11 cellular contexts compared by ENCODE assay signal in the genomic region with DNA sequence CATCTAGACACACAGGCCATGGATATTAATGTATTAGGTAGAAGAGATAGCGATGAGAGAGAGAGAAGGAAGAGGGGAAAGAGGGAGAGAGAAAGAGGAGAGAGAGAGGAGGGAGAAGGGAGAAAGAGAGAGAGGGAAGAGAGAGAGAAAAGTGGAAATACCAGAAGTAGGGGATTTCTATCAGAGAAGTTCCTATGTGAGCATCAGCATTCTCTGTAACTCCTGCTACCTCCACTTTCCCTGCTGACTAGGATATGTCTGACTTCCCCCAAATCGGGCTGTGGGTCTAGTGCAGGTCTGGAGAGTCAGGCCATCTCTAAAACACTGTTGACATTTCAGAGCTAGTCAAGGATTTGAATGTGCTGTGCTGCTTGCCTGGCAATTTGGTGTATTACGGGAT. TPM values are rescaled to one million over a fixed set of nuclear protein-coding genes. Genes with fewer than 3 reads are reported as not detected.
DNase-seq lines count a peak whose midpoint lies in the region; ATAC-seq and TF ChIP-seq lines count a peak whose summit lies in the region.
"Had no signal": no experiment of that assay in that cellular context is flagged by ENCODE, and none has a peak within 500 bp of the region (broad histone marks: within the 10 kb centered on the region; RNA-seq: fewer than 3 reads in every experiment).

No MANE protein-coding gene starts in this region.

- no peak overlapping the region for H2BK5ac ChIP-seq in mesenchymal stem cell (ENCODE audit: low read depth, low read length, poor library complexity, severe bottlenecking)

- H3K14ac ChIP-seq in mesenchymal stem cell (ENCODE audit: low read length in 2 of 2): no peak overlapping the region

- peak overlapping the region; percentile 88 for H3K4me3 Mint-ChIP-seq in activated CD4-positive, alpha-beta memory T cell treated with anti-CD3 and anti-CD28 coated beads for 36 hours

- H4K8ac ChIP-seq in mesenchymal stem cell (ENCODE audit: low read length): no peak overlapping the region

- TF ChIP-seq CTCF in heart left ventricle (IDR thresholded peaks at IDR 0.05): no peak
- no peak for TF ChIP-seq CTCF in upper lobe of left lung (IDR thresholded peaks at IDR 0.05)

- H2AFZ ChIP-seq in mesenchymal stem cell (ENCODE audit: low read depth, low read length): no peak overlapping the region

- no peak overlapping the region for H3K4ac ChIP-seq in mesenchymal stem cell (ENCODE audit: low read depth in 1 of 2, low read length in 2 of 2)

- H3K27ac Mint-ChIP-seq in activated CD4-positive, alpha-beta memory T cell treated with anti-CD3 and anti-CD28 coated beads for 36 hours: peak overlapping the region; percentile 96

- peaks cover 0 to 91% (median 51%) of the 10 kb centered on the region in 12 donors for H3K4me1 ChIP-seq in heart left ventricle
- H3K4me1 ChIP-seq in mesenchymal stem cell (ENCODE audit: control insufficient read depth, insufficient read depth, low read depth, low read length): peaks cover 9% of the 10 kb centered on the region
- peaks cover 46 to 82% (median 66%) of the 10 kb centered on the region in 4 donors for H3K4me1 ChIP-seq in upper lobe of left lung

- no peak overlapping the region for H3K4me2 ChIP-seq in mesenchymal stem cell (ENCODE audit: low read length, poor library complexity, severe bottlenecking)

- H3K9me3 ChIP-seq in heart left ventricle (no peaks in the 10 kb centered on the region), mesenchymal stem cell (ENCODE audit: control insufficient read depth, low read length) (no peaks in the 10 kb centered on the region), upper lobe of left lung (no peaks in the 10 kb centered on the region)

- H3K27me3 Mint-ChIP-seq in activated CD4-positive, alpha-beta memory T cell treated with anti-CD3 and anti-CD28 coated beads for 36 hours: no peaks in the 10 kb centered on the region

- H3K36me3 Mint-ChIP-seq in activated CD4-positive, alpha-beta memory T cell treated with anti-CD3 and anti-CD28 coated beads for 36 hours: peaks cover 29% of the 10 kb centered on the region

- H3K79me1 ChIP-seq in mesenchymal stem cell (replicated peaks; ENCODE audit: low read length, poor library complexity, severe bottlenecking): no peaks in the 10 kb centered on the region

- POLR2A ChIA-PET in activated CD4-positive, alpha-beta memory T cell treated with anti-CD3 and anti-CD28 coated beads for 36 hours (lab: Charles Lee): interaction anchor here (1.3 to 3.7 kb wide), 7 partner anchors 7 to 187 kb away, joined by 3 to 17 read pairs (median 7); partner anchors contain the start of genes C12orf60 and WBP11

- no peak for ATAC-seq in heart left ventricle
- no peak for ATAC-seq in left ventricle myocardium superior
- no peak for ATAC-seq in upper lobe of left lung (ENCODE audit: low FRiP score in 2 of 2)
- ATAC-seq in HG02763 (IDR thresholded peaks at IDR 0.05; ENCODE audit: unreplicated experiment): no peak

- TF ChIP-seq EP300 in upper lobe of left lung (IDR thresholded peaks at IDR 0.05): no peak

- H3K4me3 ChIP-seq in heart left ventricle (peak overlapping the region in 8 of 12 donors; percentile 24 to 77 (median 64)), mesenchymal stem cell (ENCODE audit: insufficient read depth in 1 of 2, low read depth in 1 of 2, low read length in 2 of 2) (no peak overlapping the region), upper lobe of left lung (peak overlapping the region in 2 of 4 donors; percentile 49 to 54)

- 56 to 69% (median 57%) methylated on average over 3 of the region's 3 CpGs for WGBS in heart left ventricle, 4 donors
- WGBS in mesenchymal stem cell: 86% methylated on average over 3 of the region's 3 CpGs
- 48 to 52% methylated on average over 3 of the region's 3 CpGs for WGBS in upper lobe of left lung, 2 donors

- no peak overlapping the region for H3K9ac ChIP-seq in mesenchymal stem cell (ENCODE audit: low read length)

- H3K27ac ChIP-seq in heart left ventricle (peak overlapping the region; percentile 35 to 92 (median 86)), mesenchymal stem cell (ENCODE audit: low read length, poor library complexity, severe bottlenecking) (no peak overlapping the region), upper lobe of left lung (peak overlapping the region; percentile 81 to 91 (median 85))
- H3K27ac ChIP-seq: C4-2B had no signal

- no peak overlapping the region for H2BK120ac ChIP-seq in mesenchymal stem cell (ENCODE audit: low read depth, low read length)

- H3K27me3 ChIP-seq in heart left ventricle (no peaks in the 10 kb centered on the region), mesenchymal stem cell (ENCODE audit: control insufficient read depth in 1 of 2, insufficient read depth in 1 of 2, low read length in 2 of 2) (no peaks in the 10 kb centered on the region), upper lobe of left lung (no peaks in the 10 kb centered on the region)

- H4K91ac ChIP-seq in mesenchymal stem cell (ENCODE audit: low read length): peak overlapping the region; percentile 58

- H3K18ac ChIP-seq in mesenchymal stem cell (ENCODE audit: low read depth in 1 of 2, low read length in 2 of 2): no peak overlapping the region

- peak overlapping the region in 1 of 2 experiments; percentile 50 for H2BK12ac ChIP-seq in mesenchymal stem cell (ENCODE audit: low read length in 2 of 2)

- peaks cover 32% of the 10 kb centered on the region for H3K4me1 Mint-ChIP-seq in activated CD4-positive, alpha-beta memory T cell treated with anti-CD3 and anti-CD28 coated beads for 36 hours (ENCODE audit: low read depth)

- CTCF ChIA-PET in activated CD4-positive, alpha-beta memory T cell treated with anti-CD3 and anti-CD28 coated beads for 36 hours (lab: Charles Lee): interaction anchor here (0.7 to 1.1 kb wide), 4 partner anchors 16 to 264 kb away, joined by 3 read pairs; partner anchors contain the start of gene RERG

- H3K36me3 ChIP-seq in heart left ventricle (peaks cover 0 to 4% (median 0%) of the 10 kb centered on the region in 9 donors), mesenchymal stem cell (ENCODE audit: control insufficient read depth in 1 of 2, insufficient read depth in 2 of 2, low read depth in 1 of 2, low read length in 2 of 2) (no peaks in the 10 kb centered on the region), upper lobe of left lung (no peaks in the 10 kb centered on the region)

- H3K23ac ChIP-seq in mesenchymal stem cell (ENCODE audit: low read length in 2 of 2): no peak overlapping the region

- no peak overlapping the region for H2AK5ac ChIP-seq in mesenchymal stem cell (ENCODE audit: low read length, severe bottlenecking)

- no peaks in the 10 kb centered on the region for H3K9me3 Mint-ChIP-seq in activated CD4-positive, alpha-beta memory T cell treated with anti-CD3 and anti-CD28 coated beads for 36 hours

- no peak overlapping the region for H2BK15ac ChIP-seq in mesenchymal stem cell (ENCODE audit: low read depth, poor library complexity, severe bottlenecking)

- TF ChIP-seq POLR2A in heart left ventricle (IDR thresholded peaks at IDR 0.05) (no peak), upper lobe of left lung (IDR thresholded peaks at IDR 0.05) (no peak)

- intact Hi-C loops in heart left ventricle (cut with DNase I) (no loop called here), left ventricle myocardium superior (cut with micrococcal nuclease) (no loop called here)
- intact Hi-C loops in activated CD4-positive, alpha-beta memory T cell treated with anti-CD3 and anti-CD28 coated beads for 36 hours (cut with micrococcal nuclease): loop anchor here (2.0 to 10.0 kb wide), 3 partner anchors 563 to 927 kb away; partner anchors contain the start of gene STRAP

- DNase-seq in heart left ventricle: no peak
- DNase-seq in left ventricle myocardium superior: no peak
- no peak for DNase-seq in activated CD4-positive, alpha-beta memory T cell treated with anti-CD3 and anti-CD28 coated beads for 36 hours
- no peak for DNase-seq in mesenchymal stem cell
- DNase-seq in upper lobe of left lung: no peak
- DNase-seq in SK-N-DZ (ENCODE audit: low spot score): no peak
- no peak for DNase-seq in AG08396 (ENCODE audit: low spot score)
- DNase-seq: activated CD8-positive, alpha-beta memory T cell treated with anti-CD3 and anti-CD28 coated beads, Interleukin-2, amount 50 U/mL, for 48 hours had no signal

RNA-seq across cellular contexts. Expression of gene ARHGDIB, which starts 3.6 kb away (rescaled TPM):
- 100 to 1,000 TPM in 2 of 9 donors, 10 to 100 TPM in 7; 30.5 to 256 (median 53.6) TPM for total RNA-seq in heart left ventricle
- 10 to 100 TPM; 65.8 to 81.5 TPM for polyA plus RNA-seq in heart left ventricle
- total RNA-seq in left ventricle myocardium superior: 56.0 TPM
- 100 to 1,000 TPM; 640 to 644 TPM for total RNA-seq in activated CD4-positive, alpha-beta memory T cell treated with anti-CD3 and anti-CD28 coated beads for 36 hours
- 46.6 TPM for polyA plus RNA-seq in mesenchymal stem cell (2013, experiment 1 of 2)
- 45.6 TPM for polyA plus RNA-seq in mesenchymal stem cell (2013, experiment 2 of 2)
- 100 to 1,000 TPM; 169 to 307 (median 211) TPM for total RNA-seq in upper lobe of left lung
- 0.77 and 0.94 TPM in 2 replicates for polyA plus RNA-seq in SK-N-DZ (2014; cell fraction: cytosol; rRNA removed)
- polyA plus RNA-seq in SK-N-DZ (2014; cell fraction: nucleus; rRNA removed): 0.50 and 3.4 TPM in 2 replicates

RNA-seq across cellular contexts. Expression of gene PDE6H, which starts 15.1 kb away (rescaled TPM):
- not detected for total RNA-seq in heart left ventricle
- polyA plus RNA-seq in heart left ventricle: not detected
- not detected for total RNA-seq in left ventricle myocardium superior
- total RNA-seq in activated CD4-positive, alpha-beta memory T cell treated with anti-CD3 and anti-CD28 coated beads for 36 hours: not detected
- not detected for polyA plus RNA-seq in mesenchymal stem cell (2013, experiment 1 of 2)
- not detected for polyA plus RNA-seq in mesenchymal stem cell (2013, experiment 2 of 2)
- not detected for total RNA-seq in upper lobe of left lung
- polyA plus RNA-seq in SK-N-DZ (2014; cell fraction: cytosol; rRNA removed): not detected in 2 replicates
- not detected in 2 replicates for polyA plus RNA-seq in SK-N-DZ (2014; cell fraction: nucleus; rRNA removed)
- total RNA-seq: LHCN-M2 had no signal

RNA-seq across cellular contexts. Expression of gene ERP27, which starts 19.4 kb away (rescaled TPM):
- total RNA-seq in heart left ventricle (under 1 TPM in 7 of 9 donors, not detected in 2; 0.14 to 0.93 (median 0.24) TPM), left ventricle myocardium superior (0.25 TPM), upper lobe of left lung (10 to 100 TPM in 1 of 6 donors, 1 to 10 TPM in 4, not detected in 1; 1.2 to 25.0 (median 9.3) TPM)
- polyA plus RNA-seq in heart left ventricle: under 1 TPM; 0.12 to 0.15 TPM
- total RNA-seq in activated CD4-positive, alpha-beta memory T cell treated with anti-CD3 and anti-CD28 coated beads for 36 hours: 1 to 10 TPM; 1.5 to 2.5 TPM
- 0.54 TPM for polyA plus RNA-seq in mesenchymal stem cell (2013, experiment 1 of 2)
- 0.11 TPM for polyA plus RNA-seq in mesenchymal stem cell (2013, experiment 2 of 2)
- not detected in 2 replicates for polyA plus RNA-seq in SK-N-DZ (2014; cell fraction: cytosol; rRNA removed)
- 0.07 TPM in 1 of 2 replicates, not detected in the other for polyA plus RNA-seq in SK-N-DZ (2014; cell fraction: nucleus; rRNA removed)
- total RNA-seq: LHCN-M2 had no signal

Comparison
In these comparisons a context has a peak if more than half of its experiments do, and no peak if none do; other contexts are left out.
1. H3K4me3 ChIP-seq: peak in heart left ventricle (8 of 12); none in mesenchymal stem cell (0 of 2).